Comparison of ENCODE assay signal across 1 cellular context in the genomic region with DNA sequence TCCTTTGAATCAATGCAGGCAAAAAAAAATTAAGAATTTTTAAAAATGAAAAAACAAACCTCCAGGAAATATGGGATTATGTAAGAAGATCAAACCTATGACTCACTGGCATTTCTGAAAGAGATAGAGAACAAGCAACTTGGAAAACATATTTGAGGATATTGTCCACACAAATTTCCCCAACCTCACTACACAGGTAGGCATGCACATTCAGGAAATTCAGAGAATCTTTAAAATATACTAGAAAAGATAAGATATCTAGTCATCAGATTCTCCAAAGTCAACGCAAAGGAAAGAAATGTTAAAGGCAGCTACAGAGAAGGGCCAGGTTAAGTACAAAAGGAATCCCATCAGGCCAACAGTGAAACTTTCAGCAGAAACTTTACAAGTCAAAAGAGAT.
TF ChIP-seq lines count a peak whose summit lies in the region.

No MANE protein-coding gene starts in this region.

TF ChIP-seq in IMR-90, 13 proteins besides CTCF, POLR2A, EP300 and RAD21 (continued from another document):
- no peak for TF ChIP-seq CEBPB (IDR thresholded peaks at IDR 0.05; ENCODE audit: low read depth, low read length)
- no peak for TF ChIP-seq FOS (IDR thresholded peaks at IDR 0.05; ENCODE audit: low read depth, low read length)
